20 cellular contexts compared by ENCODE assay signal in genomic region chr9:97980479-97980803, GRCh38. TPM values are rescaled to one million over a fixed set of nuclear protein-coding genes. Genes with fewer than 3 reads are reported as not detected.
DNase-seq lines count a peak whose midpoint lies in the region; ATAC-seq and TF ChIP-seq lines count a peak whose summit lies in the region.
"Had no signal": no experiment of that assay in that cellular context is flagged by ENCODE, and none has a peak within 500 bp of the region (broad histone marks: within the 10 kb centered on the region; RNA-seq: fewer than 3 reads in every experiment).

No MANE protein-coding gene starts in this region.

- no peak overlapping the region for H3K27ac Mint-ChIP-seq in nephron
- H3K27ac Mint-ChIP-seq: HFFc6; stimulated activated naive CD8-positive, alpha-beta T cell treated with anti-CD3 and anti-CD28 coated beads, Interleukin-15, amount 100 ng/mL, for 72 hours had no signal

- H3K9me3 ChIP-seq in upper lobe of right lung: no peaks in the 10 kb centered on the region

- H3K4me1 Mint-ChIP-seq in nephron: peaks cover 27% of the 10 kb centered on the region

- no peak overlapping the region for H3K27ac ChIP-seq in upper lobe of right lung
- H3K27ac ChIP-seq: foreskin keratinocyte had no signal

- no peaks in the 10 kb centered on the region for H3K9me3 Mint-ChIP-seq in nephron
- H3K9me3 Mint-ChIP-seq: stimulated activated naive CD8-positive, alpha-beta T cell treated with anti-CD3 and anti-CD28 coated beads, Interleukin-15, amount 100 ng/mL, for 72 hours; T-cell had no signal

- no peaks in the 10 kb centered on the region for H3K27me3 Mint-ChIP-seq in nephron (ENCODE audit: low read depth)
- H3K27me3 Mint-ChIP-seq: naive B cell; stimulated activated naive CD8-positive, alpha-beta T cell treated with anti-CD3 and anti-CD28 coated beads, Interleukin-15, amount 100 ng/mL, for 72 hours; T-cell had no signal

- no peaks in the 10 kb centered on the region for H3K36me3 ChIP-seq in upper lobe of right lung

- no peak for ATAC-seq in Right ventricle myocardium inferior
- ATAC-seq in upper lobe of right lung: no peak
- ATAC-seq: stimulated activated naive CD8-positive, alpha-beta T cell treated with anti-CD3 and anti-CD28 coated beads, Interleukin-15, amount 100 ng/mL, for 72 hours; T-cell had no signal

- H3K4me3 Mint-ChIP-seq in nephron: peak overlapping the region in 2 of 3 experiments; percentile 5 to 79
- H3K4me3 Mint-ChIP-seq: HFFc6; stimulated activated naive CD8-positive, alpha-beta T cell treated with anti-CD3 and anti-CD28 coated beads, Interleukin-15, amount 100 ng/mL, for 72 hours had no signal

- TF ChIP-seq CTCF in nephron (IDR thresholded peaks at IDR 0.05; ENCODE audit: unreplicated experiment in 3 of 3) (no peak), upper lobe of right lung (IDR thresholded peaks at IDR 0.05) (no peak)

- intact Hi-C loops in Right ventricle myocardium inferior (cut with DNase I): loop anchor here (5.0 to 10.0 kb wide), 3 partner anchors 37 to 346 kb away; partner anchors contain the start of genes NCBP1, TBC1D2 and TSTD2
- intact Hi-C loops in cardiac septum (cut with DNase I): loop anchor here (5.0 kb wide), 3 partner anchors 42 to 77 kb away; partner anchors contain the start of gene NANS
- intact Hi-C loops in upper lobe of right lung (cut with DNase I): no loop called here

- peaks cover 6% of the 10 kb centered on the region for H3K4me1 ChIP-seq in upper lobe of right lung

- DNase-seq in Right ventricle myocardium inferior (ENCODE audit: missing footprints) (peak; percentile 68), cardiac septum (ENCODE audit: low spot score) (no peak), foreskin melanocyte (peak; percentile 32), H4 (ENCODE audit: low spot score) (no peak), cerebellum (ENCODE audit: low spot score) (no peak), upper lobe of right lung (no peak), GM19240 (ENCODE audit: insufficient read length, low spot score) (no peak)
- DNase-seq: activated CD4-positive, alpha-beta T cell treated with anti-CD3 and anti-CD28 coated beads for 1 hour; activated T-cell treated with anti-CD3 and anti-CD28 coated beads, Interleukin-2, amount 50 U/mL, for 1 hour; amniotic stem cell; Calu3; dermis blood vessel endothelial cell; HFFc6; naive B cell; NCI-H2171; stimulated activated naive CD8-positive, alpha-beta T cell treated with anti-CD3 and anti-CD28 coated beads, Interleukin-15, amount 100 ng/mL, for 72 hours; T-cell had no signal

- no peak overlapping the region for H3K4me3 ChIP-seq in upper lobe of right lung

- no peaks in the 10 kb centered on the region for H3K27me3 ChIP-seq in upper lobe of right lung
- H3K27me3 ChIP-seq: foreskin keratinocyte had no signal

- H3K36me3 Mint-ChIP-seq in nephron (ENCODE audit: low read depth): no peaks in the 10 kb centered on the region
- H3K36me3 Mint-ChIP-seq: T-cell had no signal

RNA-seq across cellular contexts. Expression of gene ANP32B, which starts 2.7 kb away (rescaled TPM):
- total RNA-seq in Right ventricle myocardium inferior (54.5 TPM), cardiac septum (69.0 TPM), cerebellum (7.8 TPM), upper lobe of right lung (107 TPM)
- 12.2 and 16.3 TPM in 2 replicates for total RNA-seq in H4 (2014; rRNA removed; shearing (Covaris generic))

RNA-seq across cellular contexts. Expression of gene HEMGN, which starts 42.5 kb away (rescaled TPM):
- total RNA-seq in Right ventricle myocardium inferior (0.11 TPM), cardiac septum (0.48 TPM), cerebellum (2.7 TPM), upper lobe of right lung (not detected)
- not detected in 2 replicates for total RNA-seq in H4 (2014; rRNA removed; shearing (Covaris generic))
- total RNA-seq: A673, Calu3, dermis blood vessel endothelial cell, foreskin keratinocyte, HFFc6 had no signal

RNA-seq across cellular contexts. Expression of gene TRMO, which starts 58.1 kb away (rescaled TPM):
- total RNA-seq in Right ventricle myocardium inferior (6.5 TPM), cardiac septum (7.3 TPM), cerebellum (17.0 TPM), upper lobe of right lung (17.3 TPM)
- total RNA-seq in H4 (2014; rRNA removed; shearing (Covaris generic)): 16.6 and 19.1 TPM in 2 replicates

Comparison
In these comparisons a context has a peak if more than half of its experiments do, and no peak if none do; other contexts are left out.
1. DNase-seq: peak in Right ventricle myocardium inferior (single experiment) and foreskin melanocyte (single experiment); none in cardiac septum (single experiment), H4 (single experiment), cerebellum (single experiment), upper lobe of right lung (single experiment) and GM19240 (single experiment).